14 cellular contexts compared by ENCODE assay signal in the genomic region with DNA sequence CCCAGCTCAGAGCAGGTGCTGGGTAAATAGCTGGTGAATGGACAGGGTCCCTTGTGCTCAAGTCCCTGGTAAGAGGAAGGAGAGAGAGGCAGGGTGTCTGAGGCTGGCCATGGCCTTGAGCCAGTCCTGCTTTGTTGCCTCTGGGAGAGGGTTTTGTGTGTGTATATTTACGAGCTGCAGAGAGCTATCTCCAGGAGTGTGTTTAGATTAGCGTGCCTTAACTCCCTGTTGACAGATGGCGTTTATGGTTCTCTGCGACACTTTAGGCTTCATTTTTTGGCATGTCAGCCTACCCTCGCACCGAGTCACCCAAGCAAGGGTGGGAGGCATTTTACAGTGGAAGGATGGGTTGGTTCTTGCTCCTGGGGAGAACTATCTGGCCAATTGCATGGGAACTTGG. TPM values are rescaled to one million over a fixed set of nuclear protein-coding genes. Genes with fewer than 3 reads are reported as not detected.
DNase-seq lines count a peak whose midpoint lies in the region; ATAC-seq and TF ChIP-seq lines count a peak whose summit lies in the region.
"Had no signal": no experiment of that assay in that cellular context is flagged by ENCODE, and none has a peak within 500 bp of the region (broad histone marks: within the 10 kb centered on the region; RNA-seq: fewer than 3 reads in every experiment).

No MANE protein-coding gene starts in this region.

- intact Hi-C loops in heart right ventricle (cut with DNase I) (no loop called here), transverse colon (cut with DNase I; ENCODE audit: low total_unique reads) (no loop called here)
- intact Hi-C loops in CD4-positive, alpha-beta memory T cell (cut with micrococcal nuclease) = no loop called here

- H3K27ac ChIP-seq in heart right ventricle = peak overlapping the region in 8 of 10 donors; percentile 50 to 87 (median 76)
- peak overlapping the region; percentile 44 to 89 (median 70) for H3K27ac ChIP-seq in transverse colon
- no peak overlapping the region for H3K27ac ChIP-seq in CD4-positive, alpha-beta memory T cell (ENCODE audit: low read depth, low read length)
- H3K27ac ChIP-seq: thoracic aorta had no signal

- 43 to 44% methylated on average over 6 of the region's 6 CpGs for WGBS in heart right ventricle, 2 donors
- WGBS in transverse colon (ENCODE audit: low coverage in 1 of 2), 2 donors = 27% methylated on average over 6 of the region's 6 CpGs; no CpG with 5 or more reads in 1 of the 2 donors

- H3K4me1 Mint-ChIP-seq in CD4-positive, alpha-beta memory T cell = no peaks in the 10 kb centered on the region
- H3K4me1 Mint-ChIP-seq: activated CD4-positive, alpha-beta T cell treated with anti-CD3 and anti-CD28 coated beads, Interleukin-2, amount 10 ng/mL, durations not matched to agents 24 days and 14 days; activated naive CD8-positive, alpha-beta T cell treated with anti-CD3 and anti-CD28 coated beads, Interleukin-2, amount 10 ng/mL, durations not matched to agents 7 days and 5 days had no signal

- in situ Hi-C loops in transverse colon (cut with MboI; ENCODE audit: low pct_ligation_motif_present in 1 of 4, low pct_unique_long_range_greater_than_20kb in 1 of 4, low sequenced_read_pairs in 3 of 4) = no loop called here

- H3K27ac Mint-ChIP-seq in CD4-positive, alpha-beta memory T cell = no peak overlapping the region
- H3K27ac Mint-ChIP-seq: activated CD4-positive, alpha-beta T cell treated with anti-CD3 and anti-CD28 coated beads, Interleukin-2, amount 10 ng/mL, durations not matched to agents 24 days and 14 days; activated naive CD8-positive, alpha-beta T cell treated with anti-CD3 and anti-CD28 coated beads, Interleukin-2, amount 10 ng/mL, durations not matched to agents 7 days and 5 days; natural killer cell treated with Interleukin-12 subunit alpha and Interleukin-12 subunit beta and Interleukin-15 and Interleukin-18, amount 100 ng/mL, for 72 hours had no signal

- H3K36me3 Mint-ChIP-seq in CD4-positive, alpha-beta memory T cell = no peaks in the 10 kb centered on the region
- H3K36me3 Mint-ChIP-seq: activated naive CD8-positive, alpha-beta T cell treated with anti-CD3 and anti-CD28 coated beads, Interleukin-2, amount 10 ng/mL, durations not matched to agents 7 days and 5 days; natural killer cell treated with Interleukin-12 subunit alpha and Interleukin-12 subunit beta and Interleukin-15 and Interleukin-18, amount 100 ng/mL, for 72 hours had no signal

- H3K36me3 ChIP-seq in heart right ventricle (no peaks in the 10 kb centered on the region), transverse colon (no peaks in the 10 kb centered on the region)
- no peaks in the 10 kb centered on the region for H3K36me3 ChIP-seq in CD4-positive, alpha-beta memory T cell (ENCODE audit: insufficient read depth, low read length)
- H3K36me3 ChIP-seq: thoracic aorta had no signal

- H3K9me3 Mint-ChIP-seq in CD4-positive, alpha-beta memory T cell = no peaks in the 10 kb centered on the region
- H3K9me3 Mint-ChIP-seq: activated CD4-positive, alpha-beta T cell treated with anti-CD3 and anti-CD28 coated beads, Interleukin-2, amount 10 ng/mL, durations not matched to agents 24 days and 14 days; activated naive CD8-positive, alpha-beta T cell treated with anti-CD3 and anti-CD28 coated beads, Interleukin-2, amount 10 ng/mL, durations not matched to agents 7 days and 5 days; activated T-cell treated with anti-CD3 and anti-CD28 coated beads, Interleukin-2, amount 50 U/mL, for 4 hours; natural killer cell treated with Interleukin-12 subunit alpha and Interleukin-12 subunit beta and Interleukin-15 and Interleukin-18, amount 100 ng/mL, for 72 hours had no signal

- H3K27me3 ChIP-seq in heart right ventricle (peaks cover 0 to 38% (median 18%) of the 10 kb centered on the region in 7 donors), transverse colon (peaks cover 23% of the 10 kb centered on the region)
- no peaks in the 10 kb centered on the region for H3K27me3 ChIP-seq in CD4-positive, alpha-beta memory T cell (ENCODE audit: insufficient read depth, low read length)

- no peak for TF ChIP-seq POLR2A in transverse colon (IDR thresholded peaks at IDR 0.05)

- CTCF ChIA-PET in CD4-positive, alpha-beta memory T cell (lab: Charles Lee; ENCODE audit: partially characterized antibody) = no interaction called here

- DNase-seq in NCI-H524 (lab: John Stamatoyannopoulos, UW) = peak; percentile 32 to 59
- DNase-seq in NCI-H524 treated with DMSO at 0.1 percent for 48 hours (lab: John Stamatoyannopoulos, UW) = no peak
- peak; percentile 66 for DNase-seq in NCI-H2196 (lab: John Stamatoyannopoulos, UW; ENCODE audit: unreplicated experiment)
- DNase-seq in heart right ventricle = no peak
- DNase-seq in transverse colon = no peak
- DNase-seq in activated CD4-positive, CD25-positive, alpha-beta regulatory T cell (lab: John Stamatoyannopoulos, UW) = no peak
- DNase-seq in CD4-positive, alpha-beta memory T cell = no peak
- DNase-seq: activated CD4-positive, alpha-beta T cell treated with anti-CD3 and anti-CD28 coated beads, Interleukin-2, amount 10 ng/mL, durations not matched to agents 24 days and 14 days; activated naive CD8-positive, alpha-beta T cell treated with anti-CD3 and anti-CD28 coated beads, Interleukin-2, amount 10 ng/mL, durations not matched to agents 7 days and 5 days; activated T-cell treated with anti-CD3 and anti-CD28 coated beads, Interleukin-2, amount 50 U/mL, for 4 hours; effector memory CD4-positive, alpha-beta T cell had no signal

- POLR2A ChIA-PET in CD4-positive, alpha-beta memory T cell (lab: Charles Lee; ENCODE audit: partially characterized antibody) = no interaction called here

- no peak for TF ChIP-seq EP300 in transverse colon (IDR thresholded peaks at IDR 0.05; ENCODE audit: low read depth)

- no peak overlapping the region for H3K4me3 Mint-ChIP-seq in CD4-positive, alpha-beta memory T cell
- H3K4me3 Mint-ChIP-seq: activated CD4-positive, alpha-beta T cell treated with anti-CD3 and anti-CD28 coated beads, Interleukin-2, amount 10 ng/mL, durations not matched to agents 24 days and 14 days; activated naive CD8-positive, alpha-beta T cell treated with anti-CD3 and anti-CD28 coated beads, Interleukin-2, amount 10 ng/mL, durations not matched to agents 7 days and 5 days; activated T-cell treated with anti-CD3 and anti-CD28 coated beads, Interleukin-2, amount 50 U/mL, for 4 hours; natural killer cell treated with Interleukin-12 subunit alpha and Interleukin-12 subunit beta and Interleukin-15 and Interleukin-18, amount 100 ng/mL, for 72 hours had no signal

- TF ChIP-seq CTCF in heart right ventricle (IDR thresholded peaks at IDR 0.05) (no peak), transverse colon (IDR thresholded peaks at IDR 0.05) (no peak)

- H3K4me3 ChIP-seq in heart right ventricle = no peak overlapping the region
- no peak overlapping the region for H3K4me3 ChIP-seq in transverse colon
- H3K4me3 ChIP-seq in CD4-positive, alpha-beta memory T cell (ENCODE audit: low read length in 2 of 2) = no peak overlapping the region
- H3K4me3 ChIP-seq: thoracic aorta had no signal

- peak in 3 of 8 donors; percentile 1 to 15 (median 2) for ATAC-seq in heart right ventricle
- no peak for ATAC-seq in HG03378 (IDR thresholded peaks at IDR 0.05; ENCODE audit: unreplicated experiment)
- ATAC-seq: activated T-cell treated with anti-CD3 and anti-CD28 coated beads, Interleukin-2, amount 50 U/mL, for 4 hours had no signal

- H3K9me3 ChIP-seq in heart right ventricle = no peaks in the 10 kb centered on the region
- H3K9me3 ChIP-seq in transverse colon = no peaks in the 10 kb centered on the region
- H3K9me3 ChIP-seq in CD4-positive, alpha-beta memory T cell (ENCODE audit: control insufficient read depth in 1 of 2, low read length in 2 of 2) = no peaks in the 10 kb centered on the region
- H3K9me3 ChIP-seq: thoracic aorta had no signal

- peaks cover 13 to 36% of the 10 kb centered on the region in 2 donors for H3K27me3 Mint-ChIP-seq in CD4-positive, alpha-beta memory T cell

- peaks cover 5 to 68% (median 16%) of the 10 kb centered on the region in 9 donors for H3K4me1 ChIP-seq in heart right ventricle
- H3K4me1 ChIP-seq in transverse colon = peaks cover 5 to 38% (median 15%) of the 10 kb centered on the region in 4 donors
- no peaks in the 10 kb centered on the region for H3K4me1 ChIP-seq in CD4-positive, alpha-beta memory T cell (ENCODE audit: insufficient read depth, low read length)

RNA-seq across cellular contexts. Expression of a gene that starts 22.2 kb away (rescaled TPM):
- total RNA-seq in heart right ventricle (1 to 10 TPM; 2.6 to 6.1 (median 4.9) TPM), transverse colon (10 to 100 TPM in 3 of 4 donors, 1 to 10 TPM in 1; 7.8 to 40.0 (median 15.2) TPM)
- polyA plus RNA-seq in heart right ventricle = 10 to 100 TPM in 1 of 2 donors, 1 to 10 TPM in 1; 6.2 to 10.2 TPM
- not detected for total RNA-seq in CD4-positive, alpha-beta memory T cell
- not detected for polyA plus RNA-seq in CD4-positive, alpha-beta memory T cell
- total RNA-seq: activated CD4-positive, alpha-beta T cell treated with anti-CD3 and anti-CD28 coated beads, Interleukin-2, amount 10 ng/mL, durations not matched to agents 24 days and 14 days; activated naive CD8-positive, alpha-beta T cell treated with anti-CD3 and anti-CD28 coated beads, Interleukin-2, amount 10 ng/mL, durations not matched to agents 7 days and 5 days; natural killer cell treated with Interleukin-12 subunit alpha and Interleukin-12 subunit beta and Interleukin-15 and Interleukin-18, amount 100 ng/mL, for 72 hours had no signal

Comparison
In these comparisons a context has a peak if more than half of its experiments do, and no peak if none do; other contexts are left out.
1. DNase-seq: peak in NCI-H524 (2 of 2) and NCI-H2196 (single experiment); none in NCI-H524 treated with DMSO at 0.1 percent for 48 hours (single experiment), heart right ventricle (0 of 2), transverse colon (single experiment), activated CD4-positive, CD25-positive, alpha-beta regulatory T cell (0 of 4) and CD4-positive, alpha-beta memory T cell (0 of 5).